In genomic region chr5:179794171-179794570, GRCh38 we compare ENCODE assay signal across 3 cellular contexts.
TF ChIP-seq lines count a peak whose summit lies in the region.

No MANE protein-coding gene starts in this region.

TF ChIP-seq in IMR-90, 13 proteins besides CTCF, POLR2A, EP300 and RAD21:
- TF ChIP-seq BHLHE40 (IDR thresholded peaks at IDR 0.05; ENCODE audit: low read depth, low read length) (no peak), MAFK (IDR thresholded peaks at IDR 0.05; ENCODE audit: low read depth, low read length) (no peak), CEBPB (IDR thresholded peaks at IDR 0.05; ENCODE audit: low read depth, low read length) (no peak), RFX5 (IDR thresholded peaks at IDR 0.05; ENCODE audit: low read depth, low read length) (no peak), NFE2L2 (IDR thresholded peaks at IDR 0.05; ENCODE audit: low read depth, low read length) (no peak), RCOR1 (IDR thresholded peaks at IDR 0.05; ENCODE audit: insufficient replicate concordance, low read length) (no peak), USF2 (IDR thresholded peaks at IDR 0.05; ENCODE audit: low read depth, low read length) (no peak), ELK1 (IDR thresholded peaks at IDR 0.05; ENCODE audit: borderline replicate concordance, low read depth, low read length) (no peak), FOS (IDR thresholded peaks at IDR 0.05; ENCODE audit: low read depth, low read length) (no peak), MAZ (IDR thresholded peaks at IDR 0.05; ENCODE audit: borderline replicate concordance, low read depth, low read length) (no peak), SMC3 (IDR thresholded peaks at IDR 0.05; ENCODE audit: low read depth, low read length) (no peak), MXI1 (IDR thresholded peaks at IDR 0.05; ENCODE audit: borderline replicate concordance, low read depth, low read length) (no peak), CHD1 (IDR thresholded peaks at IDR 0.05; ENCODE audit: low read depth, low read length) (no peak)

TF ChIP-seq in H1, 55 proteins besides CTCF, POLR2A, EP300 and RAD21:
- TF ChIP-seq CHD1 (IDR thresholded peaks at IDR 0.05; ENCODE audit: low read depth, low read length) (no peak), MAX (IDR thresholded peaks at IDR 0.05) (no peak), PHF8 (conservative IDR thresholded peaks at IDR 0.05; ENCODE audit: low read depth, low read length) (no peak), BACH1 (IDR thresholded peaks at IDR 0.05; ENCODE audit: low read length) (no peak), MAFK (IDR thresholded peaks at IDR 0.05; ENCODE audit: low read depth, low read length) (no peak), FOSL1 (IDR thresholded peaks at IDR 0.05; ENCODE audit: insufficient read depth, low read depth, low read length) (no peak), CBX8 (IDR thresholded peaks at IDR 0.05; ENCODE audit: borderline replicate concordance, low read depth, low read length) (no peak), KDM4A (IDR thresholded peaks at IDR 0.05; ENCODE audit: low read depth, low read length, severe bottlenecking) (no peak), USF2 (IDR thresholded peaks at IDR 0.05; ENCODE audit: low read length) (no peak)

TF ChIP-seq in SK-N-SH treated with all-trans-retinoic acid at 6 μM for 48 hours, 23 proteins besides CTCF, POLR2A, EP300 and RAD21:
- no peak for TF ChIP-seq ZNF565 (CRISPR knock-in tag; conservative IDR thresholded peaks at IDR 0.05; ENCODE audit: low read depth)
- TF ChIP-seq CREB5 (CRISPR knock-in tag; IDR thresholded peaks at IDR 0.05; ENCODE audit: low read depth): no peak
- TF ChIP-seq RARB (CRISPR knock-in tag; IDR thresholded peaks at IDR 0.05): no peak
- TF ChIP-seq TOX (CRISPR knock-in tag; IDR thresholded peaks at IDR 0.05; ENCODE audit: borderline replicate concordance): no peak
- no peak for TF ChIP-seq SNAI2 (CRISPR knock-in tag; IDR thresholded peaks at IDR 0.05)
- TF ChIP-seq GLIS3 (CRISPR knock-in tag; IDR thresholded peaks at IDR 0.05): no peak
- TF ChIP-seq ARNTL (CRISPR knock-in tag; IDR thresholded peaks at IDR 0.05; ENCODE audit: borderline replicate concordance, low read depth): no peak
- TF ChIP-seq OSR1 (CRISPR knock-in tag; IDR thresholded peaks at IDR 0.05): no peak
- TF ChIP-seq ZNF70 (CRISPR knock-in tag; IDR thresholded peaks at IDR 0.05): no peak
- TF ChIP-seq BACH2 (CRISPR knock-in tag; IDR thresholded peaks at IDR 0.05; ENCODE audit: borderline replicate concordance): no peak
- TF ChIP-seq TCF4 (CRISPR knock-in tag; IDR thresholded peaks at IDR 0.05; ENCODE audit: borderline replicate concordance): no peak
- no peak for TF ChIP-seq ZFP30 (CRISPR knock-in tag; IDR thresholded peaks at IDR 0.05)
- TF ChIP-seq CSRNP3 (CRISPR knock-in tag; IDR thresholded peaks at IDR 0.05): no peak
- TF ChIP-seq ZFP3 (CRISPR knock-in tag; IDR thresholded peaks at IDR 0.05): no peak
- TF ChIP-seq CSDC2 (CRISPR knock-in tag; IDR thresholded peaks at IDR 0.05): no peak
